ENCODE assay signal across 8 cellular contexts in the genomic region with DNA sequence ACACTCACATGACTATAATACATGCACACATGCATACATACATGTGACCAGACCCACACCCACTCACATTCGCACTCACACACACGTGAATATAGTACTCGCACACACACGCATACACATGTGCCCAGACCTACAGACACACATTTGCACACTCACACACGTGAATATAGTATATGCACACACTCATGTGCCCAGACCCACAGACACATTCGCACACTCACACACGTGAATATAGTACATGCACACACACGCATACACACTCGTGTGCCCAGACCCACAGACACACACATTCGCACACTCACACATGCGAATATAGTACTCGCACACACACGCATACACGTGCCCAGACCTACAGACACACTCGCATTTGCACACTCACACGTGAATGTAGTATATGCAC.
DNase-seq lines count a peak whose midpoint lies in the region; FAIRE-seq and TF ChIP-seq lines count a peak whose summit lies in the region.
"Not testable (repeated sequence)": the region's sequence is repeated elsewhere in the genome, so short reads cannot be mapped to it uniquely, and the experiment has no call there.

No MANE protein-coding gene starts in this region.

- H3K27ac Mint-ChIP-seq in T-helper 1 cell treated with Interleukin-12 subunit alpha and Interleukin-12 subunit beta and Interleukin-4 antibody, amounts not matched to agents 30 μg/mL and 1 μg/mL, for 36 hours = peak overlapping the region; percentile 3
- H3K27ac Mint-ChIP-seq in chondrocyte (ENCODE audit: unreplicated experiment) = not testable (repeated sequence)

- H2AFZ ChIP-seq in ACC112 (ENCODE audit: low read length, unreplicated experiment) = not testable (repeated sequence)

- FAIRE-seq in GM12892 (lab: Jason Lieb, UNC) = peak; percentile 70
- peak; percentile 80 for FAIRE-seq in urothelium cell line (lab: Jason Lieb, UNC)

- H3K27ac ChIP-seq in ACC112 (ENCODE audit: low read depth, low read length) = not testable (repeated sequence)

- H3K4me1 ChIP-seq in ACC112 (ENCODE audit: control insufficient read depth, insufficient read depth, low read length, unreplicated experiment) = peaks cover 18% of the 10 kb centered on the region

- not testable (repeated sequence) for TF ChIP-seq CTCF in astrocyte of the cerebellum (IDR thresholded peaks at IDR 0.05; ENCODE audit: low read depth, low read length, missing control alignments); chondrocyte (IDR thresholded peaks at IDR 0.05); fibroblast of villous mesenchyme (IDR thresholded peaks at IDR 0.05; ENCODE audit: insufficient read depth, low read depth, low read length)

- H3K9me3 Mint-ChIP-seq in T-helper 1 cell treated with Interleukin-12 subunit alpha and Interleukin-12 subunit beta and Interleukin-4 antibody, amounts not matched to agents 30 μg/mL and 1 μg/mL, for 36 hours = peaks cover 19% of the 10 kb centered on the region
- not testable (repeated sequence) for H3K9me3 Mint-ChIP-seq in chondrocyte (ENCODE audit: low read depth)

- not testable (repeated sequence) for H3K27me3 ChIP-seq in ACC112 (ENCODE audit: insufficient read depth, low read length)

- not testable (repeated sequence) for DNase-seq in GM12892 (ENCODE audit: insufficient read length); astrocyte of the cerebellum (ENCODE audit: low read depth); chondrocyte (ENCODE audit: low spot score); fibroblast of villous mesenchyme (ENCODE audit: low read depth); urothelium cell line (ENCODE audit: low spot score)
- DNase-seq in mucosa of gallbladder (ENCODE audit: low spot score) = peak; percentile 6

- in situ Hi-C loops in astrocyte of the cerebellum (cut with HindIII; ENCODE audit: low sequenced_read_pairs) = not testable (repeated sequence)

- H3K27me3 Mint-ChIP-seq in T-helper 1 cell treated with Interleukin-12 subunit alpha and Interleukin-12 subunit beta and Interleukin-4 antibody, amounts not matched to agents 30 μg/mL and 1 μg/mL, for 36 hours (ENCODE audit: low read depth); chondrocyte (ENCODE audit: low read depth): not testable (repeated sequence)

- H3K4me3 ChIP-seq in ACC112 (ENCODE audit: low read depth, low read length) (peak overlapping the region; percentile 77), astrocyte of the cerebellum (ENCODE audit: low read depth, low read length) (peak overlapping the region; percentile 12), fibroblast of villous mesenchyme (ENCODE audit: low read depth, low read length) (peak overlapping the region; percentile 39)

- H3K79me2 ChIP-seq in ACC112 (ENCODE audit: control insufficient read depth, insufficient read depth, low read length, unreplicated experiment) = not testable (repeated sequence)

- H3K36me3 Mint-ChIP-seq in T-helper 1 cell treated with Interleukin-12 subunit alpha and Interleukin-12 subunit beta and Interleukin-4 antibody, amounts not matched to agents 30 μg/mL and 1 μg/mL, for 36 hours (ENCODE audit: low read depth) = peaks cover 11% of the 10 kb centered on the region
- H3K36me3 Mint-ChIP-seq in chondrocyte (ENCODE audit: low read depth) = not testable (repeated sequence)

- not testable (repeated sequence) for TF ChIP-seq POLR2A in GM12892 (IDR thresholded peaks at IDR 0.05; ENCODE audit: low read depth, low read length)

- H3K36me3 ChIP-seq in ACC112 (ENCODE audit: insufficient read depth, low read length) = not testable (repeated sequence)

- not testable (repeated sequence) for H3K4me3 Mint-ChIP-seq in T-helper 1 cell treated with Interleukin-12 subunit alpha and Interleukin-12 subunit beta and Interleukin-4 antibody, amounts not matched to agents 30 μg/mL and 1 μg/mL, for 36 hours
- H3K4me3 Mint-ChIP-seq in chondrocyte (ENCODE audit: unreplicated experiment) = peak overlapping the region; percentile 62

- H3K4me1 Mint-ChIP-seq in T-helper 1 cell treated with Interleukin-12 subunit alpha and Interleukin-12 subunit beta and Interleukin-4 antibody, amounts not matched to agents 30 μg/mL and 1 μg/mL, for 36 hours (ENCODE audit: low read depth) = not testable (repeated sequence)
- H3K4me1 Mint-ChIP-seq in chondrocyte (ENCODE audit: low read depth) = peaks cover 55% of the 10 kb centered on the region

Comparison
In these comparisons a context has a peak if more than half of its experiments do, and no peak if none do; other contexts are left out.
1. H3K4me3 ChIP-seq: peak in every context shown above with its lines; median percentile 77 in ACC112; 39 in fibroblast of villous mesenchyme; 12 in astrocyte of the cerebellum.